ENCODE assay signal across 9 cellular contexts in genomic region chr11:64742940-64743590, GRCh38. TPM values are rescaled to one million over a fixed set of nuclear protein-coding genes. Genes with fewer than 3 reads are reported as not detected.
DNase-seq lines count a peak whose midpoint lies in the region; ATAC-seq, FAIRE-seq and TF ChIP-seq lines count a peak whose summit lies in the region.
"Had no signal": no experiment of that assay in that cellular context is flagged by ENCODE, and none has a peak within 500 bp of the region (broad histone marks: within the 10 kb centered on the region; RNA-seq: fewer than 3 reads in every experiment).

No MANE protein-coding gene starts in this region.

- RAD21 ChIA-PET in GM12878 (lab: Charles Lee; ENCODE audit: unreplicated experiment), result interaction anchor here (0.6 to 3.6 kb wide), 6 partner anchors 17 to 67 kb away, joined by 3 to 21 read pairs (median 4); partner anchors contain the start of gene MEN1

- peak; percentile 49 for ATAC-seq in HG03432 (IDR thresholded peaks at IDR 0.05; ENCODE audit: unreplicated experiment)
- peak; percentile 70 for ATAC-seq in GM12878

- SMC1A ChIA-PET in GM12878 (lab: Charles Lee; ENCODE audit: uncharacterized antibody, unreplicated experiment), result interaction anchor here (3.2 kb wide), 1 partner anchor 54 kb away, joined by 15 read pairs; no protein-coding TSS in a partner anchor

- intact Hi-C loops in GM12878 (cut with micrococcal nuclease; ENCODE audit: unreplicated experiment), result loop anchor here (1.0 to 2.0 kb wide), 4 partner anchors 24 to 294 kb away; no protein-coding TSS in a partner anchor

- CTCF ChIA-PET in CD8-positive, alpha-beta memory T cell (lab: Charles Lee), result interaction anchor here (0.5 to 18.5 kb wide), 17 partner anchors 8 to 426 kb away, joined by 3 to 441 read pairs (median 3); partner anchors contain the start of genes CDC42BPG, MAP4K2, MEN1 and PYGM
- CTCF ChIA-PET in GM12878 (lab: Yijun Ruan, JAX), result interaction anchor here (0.6 to 9.7 kb wide), 20 partner anchors 8 to 1968 kb away, joined by 3 to 86 read pairs (median 4); partner anchors contain the start of gene PRDX5

- peaks cover 31% of the 10 kb centered on the region for H3K4me1 ChIP-seq in CD8-positive, alpha-beta memory T cell (ENCODE audit: insufficient read depth, low read length)
- H3K4me1 ChIP-seq in GM12878 (ENCODE audit: control insufficient read depth, insufficient read depth, low read length) (peaks cover 29% of the 10 kb centered on the region), small intestine (ENCODE audit: control insufficient read depth in 2 of 2, insufficient read depth in 1 of 2, low read depth in 1 of 2, low read length in 1 of 2) (no peaks in the 10 kb centered on the region)

- DNase-seq in CD8-positive, alpha-beta memory T cell, result peak; percentile 69 to 82 (median 72)
- DNase-seq in T-helper 22 cell (ENCODE audit: low read depth) (peak; percentile 45), GM12878 (ENCODE audit: low read depth, low spot score) (no peak), small intestine (peak; percentile 53), NCI-H2081 treated with DMSO at 0.1 percent for 48 hours (lab: John Stamatoyannopoulos, UW) (no peak), NCI-H446 treated with DMSO at 0.1 percent for 48 hours (lab: John Stamatoyannopoulos, UW) (no peak)

- H4K20me1 ChIP-seq in GM12878 (ENCODE audit: control insufficient read depth, insufficient read depth), result no peaks in the 10 kb centered on the region

- H2AFZ ChIP-seq in GM12878 (ENCODE audit: control insufficient read depth, low read depth, low read length), result peak overlapping the region; percentile 55

- TF ChIP-seq POLR2A in GM12878 (IDR thresholded peaks at IDR 0.05; ENCODE audit: low read depth, low read length), result no peak

- H3K36me3 ChIP-seq in CD8-positive, alpha-beta memory T cell (ENCODE audit: insufficient read depth, low read length), result peaks cover 14% of the 10 kb centered on the region
- no peaks in the 10 kb centered on the region for H3K36me3 ChIP-seq in GM12878 (ENCODE audit: control insufficient read depth in 2 of 2, insufficient read depth in 2 of 2, low read length in 1 of 2)
- H3K36me3 ChIP-seq in small intestine (ENCODE audit: control insufficient read depth in 2 of 2, insufficient read depth in 2 of 2, low read length in 2 of 2), result no peaks in the 10 kb centered on the region

- H3K9ac ChIP-seq in GM12878 (ENCODE audit: control insufficient read depth, insufficient read depth, low read length), result peak overlapping the region; percentile 7; the same call in 1 of the 2 replicates

- peak overlapping the region; percentile 77 for H3K27ac ChIP-seq in CD8-positive, alpha-beta memory T cell (ENCODE audit: low read depth, low read length)
- no peak overlapping the region for H3K27ac ChIP-seq in GM12878 (ENCODE audit: control insufficient read depth, insufficient read depth)
- peak overlapping the region in 1 of 2 donors; percentile 73 for H3K27ac ChIP-seq in small intestine (ENCODE audit: low read depth in 1 of 2, low read length in 1 of 2)

- no peak for TF ChIP-seq EP300 in GM12878 (IDR thresholded peaks at IDR 0.05; ENCODE audit: borderline replicate concordance in 1 of 2, control insufficient read depth in 1 of 2, low read depth in 2 of 2, low read length in 2 of 2)

- peaks cover 6 to 45% (median 10%) of the 10 kb centered on the region in 3 donors for H3K36me3 Mint-ChIP-seq in CD8-positive, alpha-beta memory T cell

- H3K27ac Mint-ChIP-seq in CD8-positive, alpha-beta memory T cell, result peak overlapping the region in 1 of 8 donors; percentile 96

- FAIRE-seq in GM12878 (lab: Jason Lieb, UNC) (no peak), small intestine (lab: Jason Lieb, UNC) (no peak)

- peak; percentile 69 to 93 (median 81) for TF ChIP-seq CTCF in GM12878 (IDR thresholded peaks at IDR 0.05 in 2 of 3, conservative IDR thresholded peaks at IDR 0.05 in 1 of 3; ENCODE audit: control insufficient read depth in 2 of 3, extremely low read depth in 1 of 3, insufficient read depth in 1 of 3, low read depth in 3 of 3, low read length in 3 of 3)

- in situ Hi-C loops in GM12878 (cut with MboI), result no loop called here

- 1% methylated on average over 35 of the region's 53 CpGs for WGBS in GM12878 (ENCODE audit: insufficient coverage, insufficient replicate concordance, low lambda C conversion rate, missing lambda C conversion rate)
- whole genome bisulfite sequencing in small intestine, 3 donors, result 0 to 2% (median 1%) methylated on average over 21 to 53 of the region's 53 CpGs

- no TSS peak for BruUV-seq in GM12878 (replicated peaks; lab: Mats Ljungman, UMichigan)

- no peaks in the 10 kb centered on the region for H3K79me2 ChIP-seq in GM12878 (ENCODE audit: control insufficient read depth, insufficient read depth, low read length)

- peak overlapping the region; percentile 90 to 99 (median 97) for H3K4me3 Mint-ChIP-seq in CD8-positive, alpha-beta memory T cell

- H3K9me3 Mint-ChIP-seq in CD8-positive, alpha-beta memory T cell, result no peaks in the 10 kb centered on the region

- peak; percentile 62 for TF ChIP-seq RAD21 in GM12878 (IDR thresholded peaks at IDR 0.05; ENCODE audit: insufficient read depth, low read depth, low read length)

- peak overlapping the region; percentile 87 for H3K4me3 ChIP-seq in CD8-positive, alpha-beta memory T cell (ENCODE audit: low read length)
- peak overlapping the region; percentile 35 for H3K4me3 ChIP-seq in GM12878
- H3K4me3 ChIP-seq in iPS-18c (ENCODE audit: insufficient read depth, low read depth, low read length), result peak overlapping the region; percentile 60
- H3K4me3 ChIP-seq in small intestine (ENCODE audit: low read depth in 1 of 2, low read length in 2 of 2), result peak overlapping the region; percentile 42 to 64

- H3K4me1 Mint-ChIP-seq in CD8-positive, alpha-beta memory T cell, result peaks cover 31 to 64% (median 35%) of the 10 kb centered on the region in 3 donors

- H3K9me3 ChIP-seq in CD8-positive, alpha-beta memory T cell (ENCODE audit: low read length), result no peaks in the 10 kb centered on the region
- no peaks in the 10 kb centered on the region for H3K9me3 ChIP-seq in GM12878 (replicated peaks; ENCODE audit: control insufficient read depth, insufficient read depth, low read length)
- no peaks in the 10 kb centered on the region for H3K9me3 ChIP-seq in iPS-18c (ENCODE audit: control insufficient read depth, insufficient read depth, low read length)
- H3K9me3 ChIP-seq in small intestine (ENCODE audit: control insufficient read depth, low read depth), result no peaks in the 10 kb centered on the region

- POLR2A ChIA-PET in CD8-positive, alpha-beta memory T cell (lab: Charles Lee), result interaction anchor here (1.0 to 8.0 kb wide), 5 partner anchors 9 to 68 kb away, joined by 3 to 220 read pairs (median 5); partner anchors contain the start of genes PYGM and SF1
- POLR2A ChIA-PET in GM12878 (lab: Charles Lee), result interaction anchor here (0.6 kb wide), 2 partner anchors 28 to 317 kb away, joined by 3 read pairs; no protein-coding TSS in a partner anchor

- H3K27me3 ChIP-seq in CD8-positive, alpha-beta memory T cell (ENCODE audit: insufficient read depth, low read length, poor library complexity, severe bottlenecking), result no peaks in the 10 kb centered on the region
- H3K27me3 ChIP-seq in GM12878 (replicated peaks in 1 of 2; ENCODE audit: control insufficient read depth in 2 of 2, insufficient read depth in 2 of 2, low read length in 1 of 2) (peaks cover 0 to 5% of the 10 kb centered on the region in 2 experiments; a peak in 3 of 4 replicates), small intestine (ENCODE audit: control insufficient read depth in 2 of 2, insufficient read depth in 2 of 2, low read length in 2 of 2) (no peaks in the 10 kb centered on the region)

- H3K4me2 ChIP-seq in GM12878 (ENCODE audit: control insufficient read depth, insufficient read depth), result peak overlapping the region; percentile 92

- H3K27me3 Mint-ChIP-seq in CD8-positive, alpha-beta memory T cell, result peaks cover 0 to 7% of the 10 kb centered on the region in 2 donors

RNA-seq across cellular contexts. Expression of gene RASGRP2, which starts 0.9 kb away (rescaled TPM):
- 10 to 100 TPM; 30.2 to 33.5 TPM for total RNA-seq in CD8-positive, alpha-beta memory T cell
- polyA plus RNA-seq in CD8-positive, alpha-beta memory T cell, result 145 TPM
- 17.4 and 18.5 TPM in 2 replicates for total RNA-seq in GM12878 (2013; cell fraction: nucleolus; rRNA removed)
- 5.5 and 6.8 TPM in 2 replicates for total RNA-seq in GM12878 (2014; rRNA removed)
- total RNA-seq in GM12878 (2014; rRNA removed; fragmentation: Illumina TruSeq; extraction: Trizol), result 1.7 and 3.0 TPM in 2 replicates
- 8.3 and 9.0 TPM in 2 replicates for total RNA-seq in GM12878 (2021)
- 4.3 TPM for polyA plus RNA-seq in GM12878 (2011; ENCODE audit: low read depth)
- polyA plus RNA-seq in GM12878 (2011; rRNA removed), result 3.0 and 6.2 TPM in 2 replicates
- polyA plus RNA-seq in GM12878 (2011; cell fraction: cytosol; rRNA removed), result 6.3 and 8.3 TPM in 2 replicates
- polyA plus RNA-seq in GM12878 (2011; cell fraction: nucleus; rRNA removed), result 39.4 and 45.3 TPM in 2 replicates
- 7.1 and 14.4 TPM in 2 replicates for polyA plus RNA-seq in GM12878 (2012)
- 2.6 and 2.7 TPM in 2 replicates for polyA plus RNA-seq in GM12878 (2014; fragmentation: Illumina TruSeq; extraction: Trizol)
- under 1 TPM; 0.26 to 0.66 TPM for polyA plus RNA-seq in GM12878 (2014; fragmentation: Nextera tagmentation; extraction: Ambion mirVana)
- polyA plus RNA-seq in GM12878 (2014; rRNA removed), result 7.0 and 11.2 TPM in 2 replicates
- polyA plus RNA-seq in GM12878 (2016; fragmentation: Nextera tagmentation; extraction: Ambion mirVana), result 1 to 10 TPM; 4.5 to 6.4 TPM
- polyA minus RNA-seq in GM12878 (2011; rRNA and poly(A)+ RNA removed), result 2.6 and 3.7 TPM in 2 replicates
- 2.1 and 3.2 TPM in 2 replicates for polyA minus RNA-seq in GM12878 (2011; cell fraction: cytosol; rRNA and poly(A)+ RNA removed)
- polyA minus RNA-seq in GM12878 (2011; cell fraction: nucleus; rRNA and poly(A)+ RNA removed), result 5.0 and 6.9 TPM in 2 replicates
- polyA plus RNA-seq in small intestine, result 10 to 100 TPM in 1 of 3 donors, 1 to 10 TPM in 2; 2.9 to 14.6 (median 4.6) TPM
- total RNA-seq: RPMI7951 had no signal

RNA-seq across cellular contexts. Expression of gene PYGM, which starts 16.7 kb away (rescaled TPM):
- total RNA-seq in CD8-positive, alpha-beta memory T cell, result 1 to 10 TPM; 2.2 TPM
- 0.15 TPM for polyA plus RNA-seq in CD8-positive, alpha-beta memory T cell
- 2.2 and 3.1 TPM in 2 replicates for total RNA-seq in GM12878 (2013; cell fraction: nucleolus; rRNA removed)
- total RNA-seq in GM12878 (2014; rRNA removed) (0.27 and 0.34 TPM in 2 replicates), GM12878 (2014; rRNA removed; fragmentation: Illumina TruSeq; extraction: Trizol) (0.23 and 0.27 TPM in 2 replicates), GM12878 (2021) (0.28 and 0.35 TPM in 2 replicates)
- 0.42 TPM for polyA plus RNA-seq in GM12878 (2011; ENCODE audit: low read depth)
- polyA plus RNA-seq in GM12878 (2011; rRNA removed) (0.32 and 0.33 TPM in 2 replicates), GM12878 (2014; fragmentation: Illumina TruSeq; extraction: Trizol) (0.19 TPM in 1 of 2 replicates, not detected in the other), GM12878 (2014; fragmentation: Nextera tagmentation; extraction: Ambion mirVana) (under 1 TPM; 0.04 to 0.08 TPM), GM12878 (2014; rRNA removed) (0.61 and 3.7 TPM in 2 replicates), GM12878 (2016; fragmentation: Nextera tagmentation; extraction: Ambion mirVana) (under 1 TPM in 1 of 2 experiments, not detected in 1; 0.04 TPM), small intestine (1 to 10 TPM in 2 of 3 donors, under 1 TPM in 1; 0.54 to 1.5 (median 1.1) TPM)
- polyA plus RNA-seq in GM12878 (2011; cell fraction: cytosol; rRNA removed), result 0.19 and 0.20 TPM in 2 replicates
- 1.1 and 1.4 TPM in 2 replicates for polyA plus RNA-seq in GM12878 (2011; cell fraction: nucleus; rRNA removed)
- polyA plus RNA-seq in GM12878 (2012), result 0.80 and 0.88 TPM in 2 replicates
- polyA minus RNA-seq in GM12878 (2011; rRNA and poly(A)+ RNA removed), result 0.72 and 0.95 TPM in 2 replicates
- not detected in 2 replicates for polyA minus RNA-seq in GM12878 (2011; cell fraction: cytosol; rRNA and poly(A)+ RNA removed)
- polyA minus RNA-seq in GM12878 (2011; cell fraction: nucleus; rRNA and poly(A)+ RNA removed), result 0.48 and 2.0 TPM in 2 replicates
- total RNA-seq: RPMI7951 had no signal

RNA-seq across cellular contexts. Expression of gene NRXN2, which starts 20.1 kb away (rescaled TPM):
- total RNA-seq in CD8-positive, alpha-beta memory T cell, result under 1 TPM; 0.55 to 0.75 TPM
- not detected for polyA plus RNA-seq in CD8-positive, alpha-beta memory T cell
- total RNA-seq in GM12878 (2013; cell fraction: nucleolus; rRNA removed), result 1.8 and 2.7 TPM in 2 replicates
- total RNA-seq in GM12878 (2014; rRNA removed) (0.06 TPM in 1 of 2 replicates, not detected in the other), GM12878 (2014; rRNA removed; fragmentation: Illumina TruSeq; extraction: Trizol) (0.18 and 0.22 TPM in 2 replicates), GM12878 (2021) (0.29 and 0.74 TPM in 2 replicates)
- polyA plus RNA-seq in GM12878 (2011; ENCODE audit: low read depth), result not detected
- polyA plus RNA-seq in GM12878 (2011; rRNA removed) (1.1 and 1.4 TPM in 2 replicates), GM12878 (2014; fragmentation: Illumina TruSeq; extraction: Trizol) (0.09 TPM in 1 of 2 replicates, not detected in the other), GM12878 (2014; fragmentation: Nextera tagmentation; extraction: Ambion mirVana) (under 1 TPM; 0.03 to 0.07 TPM), GM12878 (2014; rRNA removed) (0.08 and 0.28 TPM in 2 replicates), GM12878 (2016; fragmentation: Nextera tagmentation; extraction: Ambion mirVana) (under 1 TPM; 0.24 to 0.52 TPM), small intestine (1 to 10 TPM in 2 of 3 donors, under 1 TPM in 1; 0.45 to 4.4 (median 1.1) TPM)
- polyA plus RNA-seq in GM12878 (2011; cell fraction: cytosol; rRNA removed), result 2.2 and 2.7 TPM in 2 replicates
- polyA plus RNA-seq in GM12878 (2011; cell fraction: nucleus; rRNA removed), result 8.3 and 17.7 TPM in 2 replicates
- 0.11 and 0.32 TPM in 2 replicates for polyA plus RNA-seq in GM12878 (2012)
- polyA minus RNA-seq in GM12878 (2011; rRNA and poly(A)+ RNA removed), result 11.6 and 16.6 TPM in 2 replicates
- 9.4 and 11.8 TPM in 2 replicates for polyA minus RNA-seq in GM12878 (2011; cell fraction: cytosol; rRNA and poly(A)+ RNA removed)
- polyA minus RNA-seq in GM12878 (2011; cell fraction: nucleus; rRNA and poly(A)+ RNA removed), result 5.4 and 16.4 TPM in 2 replicates

RNA-seq across cellular contexts. Expression of gene SF1, which starts 35.3 kb away (rescaled TPM):
- total RNA-seq in CD8-positive, alpha-beta memory T cell, result 100 to 1,000 TPM; 403 to 423 TPM
- polyA plus RNA-seq in CD8-positive, alpha-beta memory T cell, result 176 TPM
- 483 and 541 TPM in 2 replicates for total RNA-seq in GM12878 (2013; cell fraction: nucleolus; rRNA removed)
- total RNA-seq in GM12878 (2014; rRNA removed), result 88.2 and 111 TPM in 2 replicates
- 76.0 and 84.4 TPM in 2 replicates for total RNA-seq in GM12878 (2014; rRNA removed; fragmentation: Illumina TruSeq; extraction: Trizol)
- total RNA-seq in GM12878 (2021), result 327 and 337 TPM in 2 replicates
- polyA plus RNA-seq in GM12878 (2011; ENCODE audit: low read depth), result 194 TPM
- 82.5 and 84.8 TPM in 2 replicates for polyA plus RNA-seq in GM12878 (2011; rRNA removed)
- 66.7 and 83.7 TPM in 2 replicates for polyA plus RNA-seq in GM12878 (2011; cell fraction: cytosol; rRNA removed)
- 212 and 291 TPM in 2 replicates for polyA plus RNA-seq in GM12878 (2011; cell fraction: nucleus; rRNA removed)
- 178 and 252 TPM in 2 replicates for polyA plus RNA-seq in GM12878 (2012)
- polyA plus RNA-seq in GM12878 (2014; fragmentation: Illumina TruSeq; extraction: Trizol), result 216 and 280 TPM in 2 replicates
- 10 to 100 TPM; 13.6 to 29.6 TPM for polyA plus RNA-seq in GM12878 (2014; fragmentation: Nextera tagmentation; extraction: Ambion mirVana)
- polyA plus RNA-seq in GM12878 (2014; rRNA removed), result 155 and 172 TPM in 2 replicates
- 100 to 1,000 TPM in 1 of 2 experiments, 10 to 100 TPM in 1; 97.4 to 109 TPM for polyA plus RNA-seq in GM12878 (2016; fragmentation: Nextera tagmentation; extraction: Ambion mirVana)
- polyA minus RNA-seq in GM12878 (2011; rRNA and poly(A)+ RNA removed), result 79.1 and 94.2 TPM in 2 replicates
- 53.6 and 66.4 TPM in 2 replicates for polyA minus RNA-seq in GM12878 (2011; cell fraction: cytosol; rRNA and poly(A)+ RNA removed)
- 124 and 191 TPM in 2 replicates for polyA minus RNA-seq in GM12878 (2011; cell fraction: nucleus; rRNA and poly(A)+ RNA removed)
- 10 to 100 TPM; 69.8 to 90.3 (median 76.7) TPM for polyA plus RNA-seq in small intestine

RNA-seq across cellular contexts. Expression of gene MAP4K2, which starts 59.9 kb away (rescaled TPM):
- total RNA-seq in CD8-positive, alpha-beta memory T cell, result 10 to 100 TPM; 54.8 to 55.3 TPM
- polyA plus RNA-seq in CD8-positive, alpha-beta memory T cell, result 39.0 TPM
- total RNA-seq in GM12878 (2013; cell fraction: nucleolus; rRNA removed), result 51.0 and 55.9 TPM in 2 replicates
- 66.7 and 74.7 TPM in 2 replicates for total RNA-seq in GM12878 (2014; rRNA removed)
- 36.9 and 41.0 TPM in 2 replicates for total RNA-seq in GM12878 (2014; rRNA removed; fragmentation: Illumina TruSeq; extraction: Trizol)
- 78.1 and 79.2 TPM in 2 replicates for total RNA-seq in GM12878 (2021)
- 11.2 TPM for polyA plus RNA-seq in GM12878 (2011; ENCODE audit: low read depth)
- polyA plus RNA-seq in GM12878 (2011; rRNA removed), result 27.3 and 49.9 TPM in 2 replicates
- 73.2 and 91.2 TPM in 2 replicates for polyA plus RNA-seq in GM12878 (2011; cell fraction: cytosol; rRNA removed)
- 284 and 290 TPM in 2 replicates for polyA plus RNA-seq in GM12878 (2011; cell fraction: nucleus; rRNA removed)
- 33.8 and 37.8 TPM in 2 replicates for polyA plus RNA-seq in GM12878 (2012)
- polyA plus RNA-seq in GM12878 (2014; fragmentation: Illumina TruSeq; extraction: Trizol), result 16.1 and 42.8 TPM in 2 replicates
- polyA plus RNA-seq in GM12878 (2014; fragmentation: Nextera tagmentation; extraction: Ambion mirVana), result 1 to 10 TPM in 1 of 2 experiments, under 1 TPM in 1; 0.98 to 4.4 TPM
- 69.0 and 71.8 TPM in 2 replicates for polyA plus RNA-seq in GM12878 (2014; rRNA removed)
- polyA plus RNA-seq in GM12878 (2016; fragmentation: Nextera tagmentation; extraction: Ambion mirVana), result 10 to 100 TPM; 47.8 to 52.9 TPM
- 58.6 and 101 TPM in 2 replicates for polyA minus RNA-seq in GM12878 (2011; rRNA and poly(A)+ RNA removed)
- polyA minus RNA-seq in GM12878 (2011; cell fraction: cytosol; rRNA and poly(A)+ RNA removed), result 25.9 and 26.6 TPM in 2 replicates
- 50.8 and 62.9 TPM in 2 replicates for polyA minus RNA-seq in GM12878 (2011; cell fraction: nucleus; rRNA and poly(A)+ RNA removed)
- 10 to 100 TPM in 1 of 3 donors, 1 to 10 TPM in 2; 9.2 to 13.6 (median 9.7) TPM for polyA plus RNA-seq in small intestine

Comparison
In these comparisons a context has a peak if more than half of its experiments do, and no peak if none do; other contexts are left out.
1. DNase-seq: peak in CD8-positive, alpha-beta memory T cell (5 of 5), T-helper 22 cell (single experiment) and small intestine (single experiment); none in GM12878 (single experiment), NCI-H2081 treated with DMSO at 0.1 percent for 48 hours (single experiment) and NCI-H446 treated with DMSO at 0.1 percent for 48 hours (single experiment).
2. H3K4me3 ChIP-seq: peak in every context shown above with its lines; median percentile 87 in CD8-positive, alpha-beta memory T cell; 60 in iPS-18c; 53 in small intestine; 35 in GM12878.